15 cellular contexts compared by ENCODE assay signal in the genomic region with DNA sequence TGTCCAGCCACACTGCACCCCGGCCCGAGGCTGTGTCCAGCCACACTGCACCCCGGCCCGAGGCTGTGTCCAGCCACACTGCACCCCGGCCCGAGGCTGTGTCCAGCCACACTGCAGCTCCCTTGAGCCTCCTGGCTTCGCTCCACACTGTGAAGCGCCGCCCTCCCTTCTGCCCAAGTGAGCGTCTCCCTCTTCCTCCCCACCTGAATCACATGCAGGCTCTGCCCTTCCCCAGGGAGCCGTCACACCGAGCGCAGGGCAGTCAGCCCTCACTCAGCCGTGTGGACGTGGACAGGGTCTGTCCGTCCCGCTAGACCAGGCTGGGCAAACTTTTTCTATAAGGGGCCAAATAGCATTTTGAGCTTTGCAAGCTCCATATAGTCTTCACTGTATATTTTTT. TPM values are rescaled to one million over a fixed set of nuclear protein-coding genes. Genes with fewer than 3 reads are reported as not detected.
DNase-seq lines count a peak whose midpoint lies in the region; ATAC-seq, FAIRE-seq and TF ChIP-seq lines count a peak whose summit lies in the region.
"Had no signal": no experiment of that assay in that cellular context is flagged by ENCODE, and none has a peak within 500 bp of the region (broad histone marks: within the 10 kb centered on the region; RNA-seq: fewer than 3 reads in every experiment).

No MANE protein-coding gene starts in this region.

- H3K9me3 ChIP-seq in BLaER1, result no peaks in the 10 kb centered on the region
- no peaks in the 10 kb centered on the region for H3K9me3 ChIP-seq in H1 (ENCODE audit: insufficient read depth in 2 of 2, low read depth in 1 of 2, low read length in 1 of 2)
- H3K9me3 ChIP-seq in stomach, result no peaks in the 10 kb centered on the region

- H3K79me1 ChIP-seq in H1 (ENCODE audit: low read depth, low read length), result no peaks in the 10 kb centered on the region

- H3K23ac ChIP-seq in H1 (ENCODE audit: insufficient read length), result no peak overlapping the region

- H2BK12ac ChIP-seq in H1 (ENCODE audit: low read depth, low read length), result no peak overlapping the region

- H2BK5ac ChIP-seq in H1 (ENCODE audit: low read depth, low read length), result no peak overlapping the region

- intact Hi-C loops in posterior vena cava (cut with DNase I), result no loop called here
- intact Hi-C loops in stomach (cut with DNase I; ENCODE audit: low total_unique reads), result no loop called here

- TF ChIP-seq RAD21 in H1 (IDR thresholded peaks at IDR 0.05 in 1 of 2, conservative IDR thresholded peaks at IDR 0.05 in 1 of 2; ENCODE audit: low read depth in 2 of 2, low read length in 2 of 2), result no peak

- peaks cover 43% of the 10 kb centered on the region for H3K27me3 ChIP-seq in BLaER1
- no peaks in the 10 kb centered on the region for H3K27me3 ChIP-seq in H7 (ENCODE audit: control insufficient read depth, insufficient read depth, low read length)
- H3K27me3 ChIP-seq in H1 (replicated peaks in 1 of 4; ENCODE audit: control insufficient read depth in 3 of 4, extremely low read depth in 1 of 4, insufficient read depth in 3 of 4, low read length in 3 of 4), result no peaks in the 10 kb centered on the region
- H3K27me3 ChIP-seq in stomach, result peaks cover 0 to 53% (median 0%) of the 10 kb centered on the region in 3 donors

- DNase-seq in H7 (peak; percentile 44), H1 (ENCODE audit: low read depth in 1 of 2, low spot score in 2 of 2) (no peak), posterior vena cava (ENCODE audit: low spot score) (peak; percentile 28), stomach (no peak), T1000 (lab: John Stamatoyannopoulos, UW) (no peak)
- no peak for DNase-seq in activated naive CD4-positive, alpha-beta T cell treated with anti-CD3 and anti-CD28 coated beads, Interleukin-2, amount 10 ng/mL, durations not matched to agents 7 days and 5 days
- DNase-seq: ACHN, HCEC 1CT, NCI-H1048, NCI-H1694, NCI-H774, SHP77 treated with DMSO at 0.1 percent for 48 hours had no signal

- no peak overlapping the region; the same call in 1 of the 2 replicates for H3K18ac ChIP-seq in H1 (ENCODE audit: extremely low read depth, low read length)

- no peak for TF ChIP-seq EP300 in H1 (IDR thresholded peaks at IDR 0.05; ENCODE audit: borderline replicate concordance in 1 of 2, low read depth in 2 of 2, low read length in 2 of 2)
- no peak for TF ChIP-seq EP300 in stomach (IDR thresholded peaks at IDR 0.05)

- H3K4me1 ChIP-seq in BLaER1 (peaks cover 72% of the 10 kb centered on the region), H1 (replicated peaks in 1 of 4; ENCODE audit: control insufficient read depth in 3 of 4, insufficient read depth in 4 of 4, low read length in 3 of 4) (peaks cover 0 to 23% (median 2%) of the 10 kb centered on the region in 4 experiments; a peak in 6 of 7 replicates), stomach (peaks cover 0 to 10% (median 9%) of the 10 kb centered on the region in 4 donors)

- no peaks in the 10 kb centered on the region for H3K9me3 Mint-ChIP-seq in activated naive CD4-positive, alpha-beta T cell treated with anti-CD3 and anti-CD28 coated beads, Interleukin-2, amount 10 ng/mL, durations not matched to agents 7 days and 5 days

- no peak overlapping the region for H4K5ac ChIP-seq in H1 (ENCODE audit: insufficient read length, low read depth, low read length)

- 90% methylated on average over 8 of the region's 17 CpGs; no CpG with 5 or more reads in 1 of the 2 experiments for WGBS in H1 (ENCODE audit: extremely low coverage in 1 of 2, insufficient coverage in 1 of 2, insufficient read length in 1 of 2, insufficient replicate concordance in 2 of 2, low coverage in 1 of 2, low lambda C conversion rate in 2 of 2, missing lambda C conversion rate in 1 of 2), 2 experiments
- WGBS in stomach, 5 donors, result 84 to 93% (median 87%) methylated on average over 8 to 15 of the region's 17 CpGs

- no peak overlapping the region for H3K27ac Mint-ChIP-seq in activated naive CD4-positive, alpha-beta T cell treated with anti-CD3 and anti-CD28 coated beads, Interleukin-2, amount 10 ng/mL, durations not matched to agents 7 days and 5 days

- H4K20me1 ChIP-seq in BLaER1 (peaks cover 27% of the 10 kb centered on the region), H1 (replicated peaks in 1 of 2; ENCODE audit: control insufficient read depth in 1 of 2, insufficient read depth in 2 of 2, low read length in 2 of 2) (peaks cover 0 to 1% of the 10 kb centered on the region in 2 experiments)

- no peaks in the 10 kb centered on the region for H3K36me3 Mint-ChIP-seq in activated naive CD4-positive, alpha-beta T cell treated with anti-CD3 and anti-CD28 coated beads, Interleukin-2, amount 10 ng/mL, durations not matched to agents 7 days and 5 days

- H3K36me3 ChIP-seq in BLaER1, result no peaks in the 10 kb centered on the region
- H3K36me3 ChIP-seq in H7 (replicated peaks; ENCODE audit: control insufficient read depth, insufficient read depth, low read length), result no peaks in the 10 kb centered on the region
- H3K36me3 ChIP-seq in H1 (ENCODE audit: control insufficient read depth in 2 of 4, insufficient read depth in 4 of 4, low read length in 3 of 4), result no peaks in the 10 kb centered on the region
- H3K36me3 ChIP-seq in stomach, result no peaks in the 10 kb centered on the region

- no peaks in the 10 kb centered on the region for H3K23me2 ChIP-seq in H1 (ENCODE audit: low read depth, low read length)

- POLR2A ChIA-PET in H1 (lab: Charles Lee; ENCODE audit: partially characterized antibody), result interaction anchor here (0.9 kb wide), 1 partner anchor 13 kb away, joined by 3 read pairs; no protein-coding TSS in a partner anchor

- no peak overlapping the region for H3K14ac ChIP-seq in H1 (ENCODE audit: insufficient read length)

- H3K56ac ChIP-seq in H1 (replicated peaks; ENCODE audit: insufficient read length, low read depth, low read length), result no peak overlapping the region

- no peak for FAIRE-seq in H1 (lab: Jason Lieb, UNC)

- no peak overlapping the region for H4K8ac ChIP-seq in H1 (ENCODE audit: extremely low read depth, insufficient read depth, low read length)

- H2AFZ ChIP-seq in H1 (ENCODE audit: low read length), result no peak overlapping the region

- no peaks in the 10 kb centered on the region for H3K4me1 Mint-ChIP-seq in activated naive CD4-positive, alpha-beta T cell treated with anti-CD3 and anti-CD28 coated beads, Interleukin-2, amount 10 ng/mL, durations not matched to agents 7 days and 5 days

- H2AK5ac ChIP-seq in H1 (ENCODE audit: low read depth, low read length), result no peak overlapping the region

- H2BK120ac ChIP-seq in H1 (replicated peaks; ENCODE audit: low read depth, low read length), result no peak overlapping the region

- H3K27ac ChIP-seq in BLaER1 (peak overlapping the region; percentile 49; the same call in 1 of the 2 replicates), H1 (ENCODE audit: low read depth, low read length) (no peak overlapping the region), stomach (no peak overlapping the region)

- peaks cover 6% of the 10 kb centered on the region for H3K27me3 Mint-ChIP-seq in activated naive CD4-positive, alpha-beta T cell treated with anti-CD3 and anti-CD28 coated beads, Interleukin-2, amount 10 ng/mL, durations not matched to agents 7 days and 5 days

- no peak overlapping the region for H3K4ac ChIP-seq in H1 (replicated peaks; ENCODE audit: insufficient read length, low read depth, low read length)

- H3K4me3 ChIP-seq in BLaER1 (no peak overlapping the region), H7 (ENCODE audit: insufficient read depth, low read depth, low read length) (no peak overlapping the region), H1 (ENCODE audit: extremely low read depth in 1 of 4, insufficient read depth in 2 of 4, low read depth in 3 of 4, low read length in 4 of 4) (no peak overlapping the region), stomach (no peak overlapping the region)

- TF ChIP-seq CTCF in H1 (IDR thresholded peaks at IDR 0.05; ENCODE audit: control extremely low read depth in 1 of 3, insufficient read depth in 1 of 3, low read depth in 1 of 3, low read length in 3 of 3) (no peak), stomach (IDR thresholded peaks at IDR 0.05) (no peak)

- ATAC-seq in HG03280 (IDR thresholded peaks at IDR 0.05; ENCODE audit: unreplicated experiment), result no peak
- ATAC-seq: Panc1 had no signal

- no peak overlapping the region for H2BK20ac ChIP-seq in H1 (ENCODE audit: low read length)

- H2BK15ac ChIP-seq in H1 (ENCODE audit: low read length), result peak overlapping the region; percentile 72; the same call in 1 of the 2 replicates

- no peaks in the 10 kb centered on the region for H3K79me2 ChIP-seq in H1 (ENCODE audit: control insufficient read depth in 1 of 2, insufficient read depth in 2 of 2, low read length in 2 of 2)

- TF ChIP-seq POLR2A in H1 (IDR thresholded peaks at IDR 0.05; ENCODE audit: control extremely low read depth in 1 of 2, low read depth in 2 of 2, low read length in 2 of 2), result no peak
- no peak for TF ChIP-seq POLR2A in stomach (IDR thresholded peaks at IDR 0.05)

- H4K91ac ChIP-seq in H1 (replicated peaks; ENCODE audit: insufficient read length, low read length), result no peak overlapping the region

- no peak overlapping the region for H3K4me3 Mint-ChIP-seq in activated naive CD4-positive, alpha-beta T cell treated with anti-CD3 and anti-CD28 coated beads, Interleukin-2, amount 10 ng/mL, durations not matched to agents 7 days and 5 days

- H3K9ac ChIP-seq in BLaER1 (no peak overlapping the region; the same call in 1 of the 2 replicates), H1 (replicated peaks in 1 of 4; ENCODE audit: extremely low read depth in 1 of 4, low read depth in 3 of 4, low read length in 3 of 4) (no peak overlapping the region)

- CTCF ChIA-PET in H1 (lab: Charles Lee; ENCODE audit: partially characterized antibody), result interaction anchor here (1.6 to 2.9 kb wide), 2 partner anchors 10 to 260 kb away, joined by 5 to 23 read pairs; no protein-coding TSS in a partner anchor
- CTCF ChIA-PET in activated naive CD4-positive, alpha-beta T cell treated with anti-CD3 and anti-CD28 coated beads, Interleukin-2, amount 10 ng/mL, durations not matched to agents 7 days and 5 days (lab: Charles Lee), result no interaction called here

- H3K4me2 ChIP-seq in BLaER1 (peak overlapping the region; percentile 93), H1 (ENCODE audit: insufficient read depth in 1 of 2, low read depth in 2 of 2, low read length in 2 of 2) (no peak overlapping the region)

RNA-seq across cellular contexts. Expression of a gene that starts 27.6 kb away (rescaled TPM):
- total RNA-seq in H7 (2014; rRNA removed; shearing (Covaris generic)), result 0.59 and 0.70 TPM in 2 replicates
- total RNA-seq in H1 (2021; fragmentation: NEBNext Ultra II Directional; extraction: Animal tissue kit (Norgen Biotek cat#: 25700)), result 3.1 and 4.8 TPM in 2 replicates
- polyA plus RNA-seq in H1 (2011; rRNA removed) (2.2 and 2.6 TPM in 2 replicates), stomach (1 to 10 TPM in 2 of 3 donors, under 1 TPM in 1; 0.50 to 5.8 (median 2.5) TPM)
- polyA plus RNA-seq in H1 (2011; cell fraction: cytosol; rRNA removed), result 2.7 TPM
- polyA plus RNA-seq in H1 (2011; cell fraction: nucleus; rRNA removed), result 8.9 TPM
- polyA plus RNA-seq in H1 (2012, experiment 1 of 2), result 2.5 to 4.7 TPM (median 3.4 TPM) in 4 replicates
- polyA plus RNA-seq in H1 (2012, experiment 2 of 2), result 2.7 TPM
- polyA plus RNA-seq in H1 (2013, experiment 1 of 2), result 2.8 TPM
- 2.5 TPM for polyA plus RNA-seq in H1 (2013, experiment 2 of 2)
- 3.9 TPM in 2 replicates for polyA minus RNA-seq in H1 (2011; rRNA and poly(A)+ RNA removed)
- 0.29 TPM for polyA minus RNA-seq in H1 (2011; cell fraction: cytosol; rRNA and poly(A)+ RNA removed)
- 5.8 TPM for polyA minus RNA-seq in H1 (2011; cell fraction: nucleus; rRNA and poly(A)+ RNA removed)
- total RNA-seq in posterior vena cava (under 1 TPM; 0.14 to 0.81 TPM), stomach (1 to 10 TPM in 2 of 5 donors, under 1 TPM in 2, not detected in 1; under 0.01 to 2.3 (median 0.97) TPM)

Comparison
In these comparisons a context has a peak if more than half of its experiments do, and no peak if none do; other contexts are left out.
1. DNase-seq: peak in H7 (single experiment) and posterior vena cava (single experiment); none in H1 (0 of 2), stomach (single experiment), activated naive CD4-positive, alpha-beta T cell treated with anti-CD3 and anti-CD28 coated beads, Interleukin-2, amount 10 ng/mL, durations not matched to agents 7 days and 5 days (single experiment) and T1000 (single experiment).